24 cellular contexts compared by ENCODE assay signal in genomic region chr1:170370087-170370486, GRCh38.
"Had no signal": no experiment of that assay in that cellular context is flagged by ENCODE, and none has a peak within 500 bp of the region (broad histone marks: within the 10 kb centered on the region; RNA-seq: fewer than 3 reads in every experiment).

No MANE protein-coding gene starts in this region.

- H3K36me3 ChIP-seq: colonic mucosa, esophagus muscularis mucosa, esophagus squamous epithelium, gastrocnemius medialis, gastroesophageal sphincter, heart right ventricle had no signal

- H3K27ac ChIP-seq: colonic mucosa, coronary artery, dorsolateral prefrontal cortex, epithelial cell of prostate, esophagus muscularis mucosa, esophagus squamous epithelium, foreskin keratinocyte, gastrocnemius medialis, gastroesophageal sphincter, heart right ventricle had no signal

- H3K27me3 ChIP-seq: colonic mucosa, dorsolateral prefrontal cortex, esophagus muscularis mucosa, esophagus squamous epithelium, foreskin keratinocyte, gastrocnemius medialis, gastroesophageal sphincter, heart right ventricle had no signal

- H3K27me3 Mint-ChIP-seq: dendritic cell treated with granulocyte-macrophage colony-stimulating factor and Interleukin-4, amounts not matched to agents 40 ng/mL and 50 ng/mL, for 4 days had no signal

- DNase-seq: colonic mucosa; cortex of kidney; dermis blood vessel endothelial cell; dorsolateral prefrontal cortex; effector CD4-positive, alpha-beta T cell; effector CD8-positive, alpha-beta T cell; effector memory CD4-positive, alpha-beta T cell; effector memory CD8-positive, alpha-beta T cell; endodermal cell; erythroblast; esophagus squamous epithelium; foreskin fibroblast; foreskin keratinocyte; foreskin melanocyte; gastrocnemius medialis; glutamatergic neuron; head of caudate nucleus; heart right ventricle had no signal

- H3K4me1 Mint-ChIP-seq: endodermal cell had no signal

- ATAC-seq: effector memory CD8-positive, alpha-beta T cell; esophagus mucosa; foreskin keratinocyte; gastrocnemius medialis; gastroesophageal sphincter; heart right ventricle had no signal

- H3K9me3 ChIP-seq: colonic mucosa, esophagus muscularis mucosa, esophagus squamous epithelium, gastrocnemius medialis, gastroesophageal sphincter had no signal

- H3K4me3 ChIP-seq: colonic mucosa, coronary artery, dorsolateral prefrontal cortex, esophagus muscularis mucosa, esophagus squamous epithelium, gastrocnemius medialis, gastroesophageal sphincter, heart right ventricle had no signal

- H3K27ac Mint-ChIP-seq: dendritic cell treated with granulocyte-macrophage colony-stimulating factor and Interleukin-4, amounts not matched to agents 40 ng/mL and 50 ng/mL, for 4 days; effector memory CD8-positive, alpha-beta T cell; endodermal cell had no signal

- H3K4me1 ChIP-seq: colonic mucosa, esophagus squamous epithelium, foreskin keratinocyte, gastrocnemius medialis, heart right ventricle had no signal

- H3K4me3 Mint-ChIP-seq: dendritic cell treated with granulocyte-macrophage colony-stimulating factor and Interleukin-4, amounts not matched to agents 40 ng/mL and 50 ng/mL, for 4 days; effector memory CD8-positive, alpha-beta T cell; endodermal cell had no signal
